2 cellular contexts compared by ENCODE assay signal in genomic region chr12:109581856-109582255, GRCh38.
A peak's percentile ranks its signal among the peaks of the same experiment; 100 is the strongest.
TF ChIP-seq lines count a peak whose summit lies in the region.

No MANE protein-coding gene starts in this region.

TF ChIP-seq in liver, 16 proteins besides CTCF, POLR2A, EP300 and RAD21:
- TF ChIP-seq REST (IDR thresholded peaks at IDR 0.05) (no peak), RXRA (IDR thresholded peaks at IDR 0.05) (peak in 1 of 2 donors; percentile 13)

TF ChIP-seq in HepG2, 621 proteins besides CTCF, POLR2A, EP300 and RAD21:
- no peak for TF ChIP-seq RXRA (CRISPR knock-in tag; IDR thresholded peaks at IDR 0.05)
- TF ChIP-seq PPARG (CRISPR knock-in tag; conservative IDR thresholded peaks at IDR 0.05) = no peak
- no peak for TF ChIP-seq ZFAT (CRISPR knock-in tag; conservative IDR thresholded peaks at IDR 0.05)
- no peak for TF ChIP-seq SNAPC4 (CRISPR knock-in tag; IDR thresholded peaks at IDR 0.05)
- TF ChIP-seq ZNF740 (CRISPR knock-in tag; IDR thresholded peaks at IDR 0.05) = no peak
- TF ChIP-seq ZNF24 (IDR thresholded peaks at IDR 0.05) = no peak
- no peak for TF ChIP-seq PBX2 (CRISPR knock-in tag; IDR thresholded peaks at IDR 0.05)
- no peak for TF ChIP-seq MYNN (CRISPR knock-in tag; IDR thresholded peaks at IDR 0.05; ENCODE audit: low read depth)
- TF ChIP-seq ZNF672 (CRISPR knock-in tag; IDR thresholded peaks at IDR 0.05) = no peak
- TF ChIP-seq ZNF704 (CRISPR knock-in tag; IDR thresholded peaks at IDR 0.05; ENCODE audit: borderline replicate concordance) = no peak
- TF ChIP-seq ONECUT2 (CRISPR knock-in tag; IDR thresholded peaks at IDR 0.05) = no peak
- TF ChIP-seq ZNF331 (CRISPR knock-in tag; IDR thresholded peaks at IDR 0.05) = no peak
- no peak for TF ChIP-seq PRDM15 (CRISPR knock-in tag; IDR thresholded peaks at IDR 0.05)
- TF ChIP-seq TIGD3 (CRISPR knock-in tag; IDR thresholded peaks at IDR 0.05; ENCODE audit: borderline replicate concordance) = no peak
- no peak for TF ChIP-seq ZBTB10 (CRISPR knock-in tag; IDR thresholded peaks at IDR 0.05; ENCODE audit: borderline replicate concordance)
